ENCODE assay signal across 1 cellular context in the genomic region with DNA sequence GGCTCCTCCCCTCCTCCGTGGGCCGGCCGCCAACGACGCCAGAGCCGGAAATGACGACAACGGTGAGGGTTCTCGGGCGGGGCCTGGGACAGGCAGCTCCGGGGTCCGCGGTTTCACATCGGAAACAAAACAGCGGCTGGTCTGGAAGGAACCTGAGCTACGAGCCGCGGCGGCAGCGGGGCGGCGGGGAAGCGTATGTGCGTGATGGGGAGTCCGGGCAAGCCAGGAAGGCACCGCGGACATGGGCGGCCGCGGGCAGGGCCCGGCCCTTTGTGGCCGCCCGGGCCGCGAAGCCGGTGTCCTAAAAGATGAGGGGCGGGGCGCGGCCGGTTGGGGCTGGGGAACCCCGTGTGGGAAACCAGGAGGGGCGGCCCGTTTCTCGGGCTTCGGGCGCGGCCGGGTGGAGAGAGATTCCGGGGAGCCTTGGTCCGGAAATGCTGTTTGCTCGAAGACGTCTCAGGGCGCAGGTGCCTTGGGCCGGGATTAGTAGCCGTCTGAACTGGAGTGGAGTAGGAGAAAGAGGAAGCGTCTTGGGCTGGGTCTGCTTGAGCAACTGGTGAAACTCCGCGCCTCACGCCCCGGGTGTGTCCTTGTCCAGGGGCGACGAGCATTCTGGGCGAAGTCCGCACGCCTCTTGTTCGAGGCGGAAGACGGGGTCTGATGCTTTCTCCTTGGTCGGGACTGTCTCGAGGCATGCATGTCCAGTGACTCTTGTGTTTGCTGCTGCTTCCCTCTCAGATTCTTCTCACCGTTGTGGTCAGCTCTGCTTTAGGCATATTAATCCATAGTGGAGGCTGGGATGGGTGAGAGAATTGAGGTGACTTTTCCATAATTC.
TF ChIP-seq lines count a peak whose summit lies in the region.

A gene (plus strand): TSS at position 121 of the 835 bp plus-strand sequence. CDS start 11,513 bp downstream, outside the sequence.

TF ChIP-seq in A549, 52 proteins besides CTCF, POLR2A, EP300 and RAD21 (continued from another document):
- TF ChIP-seq, protein P1, sequence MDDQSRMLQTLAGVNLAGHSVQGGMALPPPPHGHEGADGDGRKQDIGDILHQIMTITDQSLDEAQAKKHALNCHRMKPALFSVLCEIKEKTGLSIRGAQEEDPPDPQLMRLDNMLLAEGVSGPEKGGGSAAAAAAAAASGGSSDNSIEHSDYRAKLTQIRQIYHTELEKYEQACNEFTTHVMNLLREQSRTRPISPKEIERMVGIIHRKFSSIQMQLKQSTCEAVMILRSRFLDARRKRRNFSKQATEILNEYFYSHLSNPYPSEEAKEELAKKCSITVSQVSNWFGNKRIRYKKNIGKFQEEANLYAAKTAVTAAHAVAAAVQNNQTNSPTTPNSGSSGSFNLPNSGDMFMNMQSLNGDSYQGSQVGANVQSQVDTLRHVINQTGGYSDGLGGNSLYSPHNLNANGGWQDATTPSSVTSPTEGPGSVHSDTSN (IDR thresholded peaks at IDR 0.05): peak; percentile 26; the same call in 1 of the 2 replicates
- TF ChIP-seq, protein P2, sequence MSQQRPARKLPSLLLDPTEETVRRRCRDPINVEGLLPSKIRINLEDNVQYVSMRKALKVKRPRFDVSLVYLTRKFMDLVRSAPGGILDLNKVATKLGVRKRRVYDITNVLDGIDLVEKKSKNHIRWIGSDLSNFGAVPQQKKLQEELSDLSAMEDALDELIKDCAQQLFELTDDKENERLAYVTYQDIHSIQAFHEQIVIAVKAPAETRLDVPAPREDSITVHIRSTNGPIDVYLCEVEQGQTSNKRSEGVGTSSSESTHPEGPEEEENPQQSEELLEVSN (IDR thresholded peaks at IDR 0.05; ENCODE audit: borderline replicate concordance, low read depth): peak; percentile 25; the same call in 1 of the 2 replicates
- TF ChIP-seq ESRRA (IDR thresholded peaks at IDR 0.05; ENCODE audit: borderline replicate concordance, low read length): no peak; the same call in 1 of the 2 replicates
- TF ChIP-seq MYC (IDR thresholded peaks at IDR 0.05; ENCODE audit: borderline replicate concordance, low read length): no peak
- no peak for TF ChIP-seq ZSCAN20 (CRISPR knock-in tag; IDR thresholded peaks at IDR 0.05)
- no peak for TF ChIP-seq CHD4 (IDR thresholded peaks at IDR 0.05; ENCODE audit: borderline replicate concordance)
- no peak for TF ChIP-seq HOXB5 (CRISPR knock-in tag; IDR thresholded peaks at IDR 0.05)
- TF ChIP-seq, protein P3, sequence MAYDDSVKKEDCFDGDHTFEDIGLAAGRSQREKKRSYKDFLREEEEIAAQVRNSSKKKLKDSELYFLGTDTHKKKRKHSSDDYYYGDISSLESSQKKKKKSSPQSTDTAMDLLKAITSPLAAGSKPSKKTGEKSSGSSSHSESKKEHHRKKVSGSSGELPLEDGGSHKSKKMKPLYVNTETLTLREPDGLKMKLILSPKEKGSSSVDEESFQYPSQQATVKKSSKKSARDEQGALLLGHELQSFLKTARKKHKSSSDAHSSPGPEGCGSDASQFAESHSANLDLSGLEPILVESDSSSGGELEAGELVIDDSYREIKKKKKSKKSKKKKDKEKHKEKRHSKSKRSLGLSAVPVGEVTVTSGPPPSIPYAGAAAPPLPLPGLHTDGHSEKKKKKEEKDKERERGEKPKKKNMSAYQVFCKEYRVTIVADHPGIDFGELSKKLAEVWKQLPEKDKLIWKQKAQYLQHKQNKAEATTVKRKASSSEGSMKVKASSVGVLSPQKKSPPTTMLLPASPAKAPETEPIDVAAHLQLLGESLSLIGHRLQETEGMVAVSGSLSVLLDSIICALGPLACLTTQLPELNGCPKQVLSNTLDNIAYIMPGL (CRISPR knock-in tag; IDR thresholded peaks at IDR 0.05; ENCODE audit: borderline replicate concordance): no peak
- TF ChIP-seq, protein P4, sequence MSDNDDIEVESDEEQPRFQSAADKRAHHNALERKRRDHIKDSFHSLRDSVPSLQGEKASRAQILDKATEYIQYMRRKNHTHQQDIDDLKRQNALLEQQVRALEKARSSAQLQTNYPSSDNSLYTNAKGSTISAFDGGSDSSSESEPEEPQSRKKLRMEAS (IDR thresholded peaks at IDR 0.05): peak; percentile 23; the same call in 1 of the 2 replicates
- TF ChIP-seq, protein P5, sequence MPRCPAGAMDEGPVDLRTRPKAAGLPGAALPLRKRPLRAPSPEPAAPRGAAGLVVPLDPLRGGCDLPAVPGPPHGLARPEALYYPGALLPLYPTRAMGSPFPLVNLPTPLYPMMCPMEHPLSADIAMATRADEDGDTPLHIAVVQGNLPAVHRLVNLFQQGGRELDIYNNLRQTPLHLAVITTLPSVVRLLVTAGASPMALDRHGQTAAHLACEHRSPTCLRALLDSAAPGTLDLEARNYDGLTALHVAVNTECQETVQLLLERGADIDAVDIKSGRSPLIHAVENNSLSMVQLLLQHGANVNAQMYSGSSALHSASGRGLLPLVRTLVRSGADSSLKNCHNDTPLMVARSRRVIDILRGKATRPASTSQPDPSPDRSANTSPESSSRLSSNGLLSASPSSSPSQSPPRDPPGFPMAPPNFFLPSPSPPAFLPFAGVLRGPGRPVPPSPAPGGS (IDR thresholded peaks at IDR 0.05): peak; percentile 34; the same call in 1 of the 3 replicates
- TF ChIP-seq CEBPB (IDR thresholded peaks at IDR 0.05): no peak
- no peak for TF ChIP-seq HDAC2 (IDR thresholded peaks at IDR 0.05)
